12 cellular contexts compared by ENCODE assay signal in the genomic region with DNA sequence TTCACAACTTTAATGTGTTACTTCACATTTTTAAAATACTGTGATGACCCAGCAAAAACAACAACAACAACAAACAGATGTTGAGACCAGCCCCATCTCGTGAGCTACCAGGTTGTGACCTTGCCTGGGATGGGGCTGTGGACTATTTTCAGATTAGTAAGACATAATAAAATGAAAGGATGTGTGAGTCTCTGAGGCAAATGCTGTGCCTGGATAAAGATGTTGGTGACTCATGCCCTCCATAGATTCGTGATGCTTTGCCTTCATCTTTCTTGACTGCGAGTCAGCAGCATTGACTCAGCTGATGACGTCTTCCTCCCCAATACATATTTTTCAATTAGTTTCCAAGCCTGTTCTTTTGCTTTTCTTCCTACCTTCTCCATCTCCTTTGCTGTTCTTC.
DNase-seq lines count a peak whose midpoint lies in the region; ATAC-seq, FAIRE-seq and TF ChIP-seq lines count a peak whose summit lies in the region.
"Had no signal": no experiment of that assay in that cellular context is flagged by ENCODE, and none has a peak within 500 bp of the region (broad histone marks: within the 10 kb centered on the region; RNA-seq: fewer than 3 reads in every experiment).

No MANE protein-coding gene starts in this region.

- H3K27me3 ChIP-seq in foreskin keratinocyte = no peaks in the 10 kb centered on the region

- FAIRE-seq in kidney (lab: Jason Lieb, UNC) = no peak

- H3K4me3 ChIP-seq in kidney (ENCODE audit: low read length in 2 of 2) = no peak overlapping the region

- H3K36me3 Mint-ChIP-seq in activated naive CD4-positive, alpha-beta T cell treated with anti-CD3 and anti-CD28 coated beads for 36 hours (ENCODE audit: low read depth) = no peaks in the 10 kb centered on the region
- H3K36me3 Mint-ChIP-seq: CD4-positive, alpha-beta memory T cell had no signal

- peaks cover 3% of the 10 kb centered on the region for H3K9me3 Mint-ChIP-seq in activated naive CD4-positive, alpha-beta T cell treated with anti-CD3 and anti-CD28 coated beads for 36 hours
- H3K9me3 Mint-ChIP-seq: effector memory CD8-positive, alpha-beta T cell had no signal

- peak overlapping the region; percentile 16 for H3K27ac ChIP-seq in foreskin keratinocyte
- no peak overlapping the region for H3K27ac ChIP-seq in kidney (ENCODE audit: low read depth in 2 of 2, low read length in 2 of 2)

- H3K9me3 ChIP-seq in kidney (ENCODE audit: control insufficient read depth in 1 of 2, low read length in 2 of 2) = no peaks in the 10 kb centered on the region

- H3K4me1 Mint-ChIP-seq in activated naive CD4-positive, alpha-beta T cell treated with anti-CD3 and anti-CD28 coated beads for 36 hours (ENCODE audit: low read depth) = peaks cover 18% of the 10 kb centered on the region
- H3K4me1 Mint-ChIP-seq: CD4-positive, alpha-beta memory T cell had no signal

- H3K27me3 Mint-ChIP-seq in activated naive CD4-positive, alpha-beta T cell treated with anti-CD3 and anti-CD28 coated beads for 36 hours (ENCODE audit: low read depth) = no peaks in the 10 kb centered on the region
- H3K27me3 Mint-ChIP-seq: effector memory CD8-positive, alpha-beta T cell had no signal

- peak; percentile 99 for ATAC-seq in foreskin keratinocyte
- peak; percentile 99 for ATAC-seq in stimulated activated naive CD8-positive, alpha-beta T cell treated with anti-CD3 and anti-CD28 coated beads, Interleukin-15, Interleukin-2, amounts not matched to agents 100 U/mL and 50 U/mL, for 24 hours
- no peak for ATAC-seq in omental fat pad (ENCODE audit: low FRiP score)
- ATAC-seq: effector memory CD8-positive, alpha-beta T cell; left ventricle myocardium superior had no signal

- no peak overlapping the region for H3K4me3 Mint-ChIP-seq in activated naive CD4-positive, alpha-beta T cell treated with anti-CD3 and anti-CD28 coated beads for 36 hours
- H3K4me3 Mint-ChIP-seq: CD4-positive, alpha-beta memory T cell; effector memory CD8-positive, alpha-beta T cell had no signal

- H3K27ac Mint-ChIP-seq in activated naive CD4-positive, alpha-beta T cell treated with anti-CD3 and anti-CD28 coated beads for 36 hours = no peak overlapping the region
- H3K27ac Mint-ChIP-seq: effector memory CD8-positive, alpha-beta T cell had no signal

- no peaks in the 10 kb centered on the region for H3K4me1 ChIP-seq in foreskin keratinocyte
- H3K4me1 ChIP-seq in kidney (ENCODE audit: control insufficient read depth in 1 of 2, insufficient read depth in 1 of 2, low read depth in 1 of 2, low read length in 2 of 2) = no peaks in the 10 kb centered on the region

- H3K9ac ChIP-seq in kidney (ENCODE audit: low read length in 2 of 2) = no peak overlapping the region

- TF ChIP-seq CTCF in foreskin keratinocyte (conservative IDR thresholded peaks at IDR 0.05) (no peak), omental fat pad (IDR thresholded peaks at IDR 0.05) (no peak), kidney (IDR thresholded peaks at IDR 0.05; ENCODE audit: borderline replicate concordance, extremely low read depth, insufficient read depth) (no peak)

- peak; percentile 73 for DNase-seq in activated naive CD4-positive, alpha-beta T cell treated with anti-CD3 and anti-CD28 coated beads for 36 hours
- DNase-seq in activated naive CD4-positive, alpha-beta T cell (lab: John Stamatoyannopoulos, UW) = no peak
- peak; percentile 7 for DNase-seq in activated T-cell treated with anti-CD3 and anti-CD28 coated beads for 4 hours
- peak; percentile 71 to 87 for DNase-seq in foreskin keratinocyte
- peak; percentile 29 for DNase-seq in stimulated activated naive CD8-positive, alpha-beta T cell treated with anti-CD3 and anti-CD28 coated beads, Interleukin-15, Interleukin-2, amounts not matched to agents 100 U/mL and 50 U/mL, for 24 hours
- no peak for DNase-seq in NCI-H1930 (lab: John Stamatoyannopoulos, UW)
- no peak for DNase-seq in omental fat pad (ENCODE audit: low spot score)
- no peak for DNase-seq in kidney
- DNase-seq: effector memory CD8-positive, alpha-beta T cell; Karpas-422; left ventricle myocardium superior had no signal

- CTCF ChIA-PET in activated naive CD4-positive, alpha-beta T cell treated with anti-CD3 and anti-CD28 coated beads for 36 hours (lab: Charles Lee) = interaction anchor here (1.1 to 1.2 kb wide), 2 partner anchors 15 to 18 kb away, joined by 4 read pairs; no protein-coding TSS in a partner anchor

- intact Hi-C loops in activated naive CD4-positive, alpha-beta T cell treated with anti-CD3 and anti-CD28 coated beads for 36 hours (cut with micrococcal nuclease) = loop anchor here (1.0 to 2.0 kb wide), 6 partner anchors 24 to 115 kb away; no protein-coding TSS in a partner anchor
- intact Hi-C loops in kidney (cut with DNase I) = no loop called here

- H3K36me3 ChIP-seq in kidney (ENCODE audit: control insufficient read depth in 1 of 2, insufficient read depth in 2 of 2, low read length in 2 of 2) = no peaks in the 10 kb centered on the region

Comparison
In these comparisons a context has a peak if more than half of its experiments do, and no peak if none do; other contexts are left out.
1. DNase-seq: peak in activated naive CD4-positive, alpha-beta T cell treated with anti-CD3 and anti-CD28 coated beads for 36 hours (single experiment), activated T-cell treated with anti-CD3 and anti-CD28 coated beads for 4 hours (single experiment), foreskin keratinocyte (2 of 2) and stimulated activated naive CD8-positive, alpha-beta T cell treated with anti-CD3 and anti-CD28 coated beads, Interleukin-15, Interleukin-2, amounts not matched to agents 100 U/mL and 50 U/mL, for 24 hours (single experiment); none in activated naive CD4-positive, alpha-beta T cell (0 of 4), NCI-H1930 (0 of 2), omental fat pad (single experiment) and kidney (single experiment).